Comparison of ENCODE assay signal across 22 cellular contexts in genomic region chr4:185896832-185897475, GRCh38.
DNase-seq lines count a peak whose midpoint lies in the region; ATAC-seq, FAIRE-seq and TF ChIP-seq lines count a peak whose summit lies in the region.
"Had no signal": no experiment of that assay in that cellular context is flagged by ENCODE, and none has a peak within 500 bp of the region (broad histone marks: within the 10 kb centered on the region; RNA-seq: fewer than 3 reads in every experiment).

No MANE protein-coding gene starts in this region.

- H3K9me3 ChIP-seq in K562 (replicated peaks; ENCODE audit: control insufficient read depth, insufficient read depth, low read depth, low read length) = no peaks in the 10 kb centered on the region
- H3K9me3 ChIP-seq: body of pancreas, pancreas had no signal

- no peaks in the 10 kb centered on the region for H3K9me1 ChIP-seq in K562 (ENCODE audit: control insufficient read depth, insufficient read depth, low read length)

- no TSS peak for BruUV-seq in K562 (replicated peaks; lab: Mats Ljungman, UMichigan)

- no peak for TF ChIP-seq RAD21 in K562 (CRISPR knock-in tag; conservative IDR thresholded peaks at IDR 0.05 in 1 of 2, IDR thresholded peaks at IDR 0.05 in 1 of 2)

- ATAC-seq in HG03108 (IDR thresholded peaks at IDR 0.05; ENCODE audit: unreplicated experiment) (peak; percentile 57), K562 (no peak), HG03159 (IDR thresholded peaks at IDR 0.05; ENCODE audit: unreplicated experiment) (no peak)
- ATAC-seq: body of pancreas, pancreas had no signal

- H3K36me3 ChIP-seq in K562 (ENCODE audit: control insufficient read depth, insufficient read depth, low read length) = no peaks in the 10 kb centered on the region
- H3K36me3 ChIP-seq: pancreas had no signal

- no peak overlapping the region for H2AFZ ChIP-seq in K562 (ENCODE audit: low read depth, low read length)
- H2AFZ ChIP-seq: GM23248 had no signal

- H3K4me1 ChIP-seq in K562 (replicated peaks in 1 of 2; ENCODE audit: control insufficient read depth in 2 of 2, insufficient read depth in 2 of 2, low read length in 2 of 2) = no peaks in the 10 kb centered on the region

- no peak for TF ChIP-seq POLR2A in K562 (conservative IDR thresholded peaks at IDR 0.05)

- in situ Hi-C loops in K562 (cut with MboI) = no loop called here

- no peak overlapping the region for H3K27ac ChIP-seq in K562 (ENCODE audit: extremely low read depth, low read depth, low read length)
- H3K27ac ChIP-seq: 22Rv1, body of pancreas, GM23248, pancreas had no signal

- intact Hi-C loops in K562 (cut with micrococcal nuclease) = no loop called here

- no peak for TF ChIP-seq CTCF in K562 (IDR thresholded peaks at IDR 0.05 in 2 of 3, conservative IDR thresholded peaks at IDR 0.05 in 1 of 3; ENCODE audit: insufficient read depth in 2 of 3, low read depth in 1 of 3, low read length in 3 of 3)

- DNase-seq in NOMO-1 treated with DMSO at 0.1 percent for 48 hours (lab: John Stamatoyannopoulos, UW; ENCODE audit: unreplicated experiment) = peak; percentile 38
- no peak for DNase-seq in NOMO-1 treated with dmso at 0.1 percent for 144 hours (lab: John Stamatoyannopoulos, UW; ENCODE audit: unreplicated experiment)
- DNase-seq in K562 (ENCODE audit: extremely low read depth in 1 of 4, low spot score in 3 of 4) = no peak
- peak; percentile 74 for DNase-seq in ureter (ENCODE audit: low spot score)
- no peak for DNase-seq in SW 1271 (lab: John Stamatoyannopoulos, UW)
- DNase-seq in DMS 273 treated with DMSO at 0.1 percent for 48 hours (lab: John Stamatoyannopoulos, UW) = no peak
- DNase-seq: activated CD4-positive, alpha-beta memory T cell treated with anti-CD3 and anti-CD28 coated beads, Interleukin-2, amount 10 ng/mL, durations not matched to agents 7 days and 5 days; activated effector memory CD4-positive, alpha-beta T cell treated with anti-CD3 and anti-CD28 coated beads, Interleukin-2, amount 50 U/mL, for 16 hours; body of pancreas; GF-D8; GM23248; KG1; NCI-H1930; NCI-H774; pancreas; SHP77 treated with DMSO at 0.1 percent for 48 hours; small intestine; substantia nigra had no signal

- H3K79me2 ChIP-seq in K562 (ENCODE audit: control insufficient read depth, insufficient read depth, low read length) = no peaks in the 10 kb centered on the region

- peaks cover 0 to 27% of the 10 kb centered on the region in 2 experiments; a peak in 2 of 5 replicates for H3K27me3 ChIP-seq in K562 (ENCODE audit: control insufficient read depth in 2 of 2, insufficient read depth in 2 of 2, low read length in 2 of 2)
- H3K27me3 ChIP-seq: body of pancreas, pancreas had no signal

- no peak for FAIRE-seq in K562 (lab: Jason Lieb, UNC)
- FAIRE-seq: pancreas, small intestine, TTC549 had no signal

- no peak overlapping the region for H3K9ac ChIP-seq in K562 (ENCODE audit: insufficient read depth in 1 of 2, low read depth in 2 of 2, low read length in 2 of 2)
- H3K9ac ChIP-seq: GM23248 had no signal

- H3K4me2 ChIP-seq in K562 (ENCODE audit: insufficient read depth, low read length) = no peak overlapping the region

- no peak overlapping the region for H3K4me3 ChIP-seq in K562
- H3K4me3 ChIP-seq: body of pancreas, GM23248, pancreas had no signal

- TF ChIP-seq EP300 in K562 (IDR thresholded peaks at IDR 0.05; ENCODE audit: low read length) = no peak

- CTCF ChIA-PET in K562 (lab: Yijun Ruan, JAX; ENCODE audit: low intra/inter-chr PET ratio) = no interaction called here

- H4K20me1 ChIP-seq in K562 (replicated peaks; ENCODE audit: control insufficient read depth, insufficient read depth, low read length) = no peaks in the 10 kb centered on the region; the same call in 1 of the 2 replicates

- 0% methylated on average over 10 of the region's 10 CpGs for WGBS in K562 (ENCODE audit: insufficient coverage, low coverage, missing lambda C conversion rate)

- POLR2A ChIA-PET in K562 (lab: Yijun Ruan, JAX) = interaction anchor here (0.6 kb wide), 1 partner anchor 645 kb away, joined by 4 read pairs; no protein-coding TSS in a partner anchor

TF ChIP-seq in K562, 482 proteins besides CTCF, POLR2A, EP300 and RAD21:
- TF ChIP-seq ZSCAN32 (CRISPR knock-in tag; IDR thresholded peaks at IDR 0.05) (no peak), NFYB (IDR thresholded peaks at IDR 0.05; ENCODE audit: extremely low read depth, insufficient read length) (peak; percentile 8)

Comparison
In these comparisons a context has a peak if more than half of its experiments do, and no peak if none do; other contexts are left out.
1. DNase-seq: peak in NOMO-1 treated with DMSO at 0.1 percent for 48 hours (single experiment) and ureter (single experiment); none in NOMO-1 treated with dmso at 0.1 percent for 144 hours (single experiment), K562 (0 of 4), SW 1271 (0 of 2) and DMS 273 treated with DMSO at 0.1 percent for 48 hours (single experiment).